ENCODE assay signal across 2 cellular contexts in the genomic region with DNA sequence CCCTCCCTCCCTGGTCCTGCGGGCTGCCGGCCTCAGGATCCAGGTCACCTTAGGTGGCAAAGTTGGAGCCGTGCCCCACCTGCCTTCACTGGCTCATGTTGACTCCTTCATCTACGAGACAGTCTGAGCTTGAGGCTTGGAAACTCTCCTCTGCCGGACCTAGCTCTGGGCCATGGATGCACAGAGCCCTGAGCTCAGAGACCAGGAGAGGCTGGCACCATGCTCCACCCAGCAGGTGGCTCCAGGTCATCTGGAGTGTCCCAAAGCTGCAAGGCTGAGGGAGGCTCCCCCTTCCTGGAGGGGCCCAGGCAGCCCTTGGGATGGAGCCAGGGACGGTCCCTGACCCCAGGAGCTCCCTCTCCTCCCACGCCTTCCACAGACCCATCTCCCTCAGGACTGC.
TF ChIP-seq lines count a peak whose summit lies in the region.

No MANE protein-coding gene starts in this region.

TF ChIP-seq in SK-N-SH treated with all-trans-retinoic acid at 6 μM for 48 hours, 23 proteins besides CTCF, POLR2A, EP300 and RAD21 (continued from another document):
- TF ChIP-seq RARB (CRISPR knock-in tag; IDR thresholded peaks at IDR 0.05), result no peak
- TF ChIP-seq ARNTL (CRISPR knock-in tag; IDR thresholded peaks at IDR 0.05; ENCODE audit: borderline replicate concordance, low read depth), result no peak
- TF ChIP-seq, protein P1, sequence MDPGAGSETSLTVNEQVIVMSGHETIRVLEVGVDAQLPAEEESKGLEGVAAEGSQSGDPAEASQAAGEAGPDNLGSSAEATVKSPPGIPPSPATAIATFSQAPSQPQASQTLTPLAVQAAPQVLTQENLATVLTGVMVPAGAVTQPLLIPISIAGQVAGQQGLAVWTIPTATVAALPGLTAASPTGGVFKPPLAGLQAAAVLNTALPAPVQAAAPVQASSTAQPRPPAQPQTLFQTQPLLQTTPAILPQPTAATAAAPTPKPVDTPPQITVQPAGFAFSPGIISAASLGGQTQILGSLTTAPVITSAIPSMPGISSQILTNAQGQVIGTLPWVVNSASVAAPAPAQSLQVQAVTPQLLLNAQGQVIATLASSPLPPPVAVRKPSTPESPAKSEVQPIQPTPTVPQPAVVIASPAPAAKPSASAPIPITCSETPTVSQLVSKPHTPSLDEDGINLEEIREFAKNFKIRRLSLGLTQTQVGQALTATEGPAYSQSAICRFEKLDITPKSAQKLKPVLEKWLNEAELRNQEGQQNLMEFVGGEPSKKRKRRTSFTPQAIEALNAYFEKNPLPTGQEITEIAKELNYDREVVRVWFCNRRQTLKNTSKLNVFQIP (CRISPR knock-in tag; IDR thresholded peaks at IDR 0.05; ENCODE audit: borderline replicate concordance, low read depth), result no peak

TF ChIP-seq in SK-N-SH, 30 proteins besides CTCF, POLR2A, EP300 and RAD21 (continued from another document):
- TF ChIP-seq MAX (IDR thresholded peaks at IDR 0.05; ENCODE audit: low read depth), result no peak
TF ChIP-seq in SK-N-SH: peak in this region for 0.
